ENCODE assay signal across 13 cellular contexts in genomic region chr11:114438303-114438702, GRCh38. TPM values are rescaled to one million over a fixed set of nuclear protein-coding genes. Genes with fewer than 3 reads are reported as not detected.
A peak's percentile ranks its signal among the peaks of the same experiment; 100 is the strongest.
DNase-seq lines count a peak whose midpoint lies in the region; ATAC-seq and TF ChIP-seq lines count a peak whose summit lies in the region.
"Had no signal": no experiment of that assay in that cellular context is flagged by ENCODE, and none has a peak within 500 bp of the region (broad histone marks: within the 10 kb centered on the region; RNA-seq: fewer than 3 reads in every experiment).

No MANE protein-coding gene starts in this region.

- DNase-seq in HFFc6 (no peak), T-helper 17 cell (no peak), renal cortical epithelial cell (ENCODE audit: low read depth) (peak; percentile 11), foreskin fibroblast (no peak), NCI-H345 treated with DMSO at 0.1 percent for 48 hours (lab: John Stamatoyannopoulos, UW; ENCODE audit: unreplicated experiment) (no peak), SIG-M5 (lab: John Stamatoyannopoulos, UW) (no peak)
- no peak for DNase-seq in activated effector memory CD4-positive, alpha-beta T cell treated with anti-CD3 and anti-CD28 coated beads, Interleukin-2, amount 50 U/mL, for 16 hours
- DNase-seq: activated CD4-positive, alpha-beta T cell treated with anti-CD3 and anti-CD28 coated beads for 48 hours; activated naive CD8-positive, alpha-beta T cell treated with anti-CD3 and anti-CD28 coated beads, Interleukin-2, amount 10 ng/mL, durations not matched to agents 7 days and 5 days; NCI-H2029 treated with DMSO at 0.1 percent for 48 hours; spleen had no signal

- H3K36me3 Mint-ChIP-seq in HFFc6 (ENCODE audit: low read depth) (peaks cover 13% of the 10 kb centered on the region), T-helper 17 cell (ENCODE audit: low read depth) (peaks cover 2% of the 10 kb centered on the region)
- H3K36me3 Mint-ChIP-seq: memory B cell had no signal

- H3K9me3 ChIP-seq in T-helper 17 cell (ENCODE audit: control insufficient read depth, low read length, poor library complexity, severe bottlenecking) (no peaks in the 10 kb centered on the region), iPS-15b (ENCODE audit: control insufficient read depth, insufficient read depth, low read length) (no peaks in the 10 kb centered on the region)
- H3K9me3 ChIP-seq: spleen had no signal

- no peaks in the 10 kb centered on the region for H3K27me3 Mint-ChIP-seq in HFFc6 (ENCODE audit: insufficient read depth)
- no peaks in the 10 kb centered on the region for H3K27me3 Mint-ChIP-seq in T-helper 17 cell
- H3K27me3 Mint-ChIP-seq: activated naive CD8-positive, alpha-beta T cell treated with anti-CD3 and anti-CD28 coated beads, Interleukin-2, amount 10 ng/mL, durations not matched to agents 7 days and 5 days; memory B cell had no signal

- H3K27me3 ChIP-seq in iPS-15b (ENCODE audit: control insufficient read depth, insufficient read depth, low read length) = no peaks in the 10 kb centered on the region
- H3K27me3 ChIP-seq: spleen had no signal

- peaks cover 10% of the 10 kb centered on the region for H3K4me1 ChIP-seq in iPS-15b (ENCODE audit: control insufficient read depth, insufficient read depth, low read length)

- H3K27ac Mint-ChIP-seq in HFFc6 = no peak overlapping the region; the same call in 1 of the 2 replicates
- H3K27ac Mint-ChIP-seq in T-helper 17 cell = peak overlapping the region; percentile 91

- no peak overlapping the region for H3K9ac ChIP-seq in iPS-15b (ENCODE audit: low read depth, low read length)

- H3K4me3 Mint-ChIP-seq in HFFc6 = peak overlapping the region; percentile 98; the same call in 1 of the 2 replicates
- H3K4me3 Mint-ChIP-seq in T-helper 17 cell = no peak overlapping the region

- ATAC-seq in T-helper 17 cell = no peak

- no peaks in the 10 kb centered on the region for H3K36me3 ChIP-seq in iPS-15b (ENCODE audit: control insufficient read depth, insufficient read depth, low read length)
- H3K36me3 ChIP-seq: spleen had no signal

- peak overlapping the region; percentile 94 for H3K4me3 ChIP-seq in iPS-15b (ENCODE audit: low read depth, low read length)
- no peak overlapping the region for H3K4me3 ChIP-seq in foreskin fibroblast (ENCODE audit: low read depth in 1 of 2, low read length in 2 of 2)

- H3K4me1 Mint-ChIP-seq in HFFc6 (ENCODE audit: low read depth) (peaks cover 35% of the 10 kb centered on the region), T-helper 17 cell (peaks cover 22% of the 10 kb centered on the region)

- TF ChIP-seq CTCF in HFFc6 (IDR thresholded peaks at IDR 0.05) (no peak), foreskin fibroblast (IDR thresholded peaks at IDR 0.05; ENCODE audit: low read depth, low read length) (no peak)

- H3K9me3 Mint-ChIP-seq in HFFc6 = no peaks in the 10 kb centered on the region
- H3K9me3 Mint-ChIP-seq: activated naive CD8-positive, alpha-beta T cell treated with anti-CD3 and anti-CD28 coated beads, Interleukin-2, amount 10 ng/mL, durations not matched to agents 7 days and 5 days; memory B cell had no signal

RNA-seq across cellular contexts. Expression of gene REXO2, which starts 1.0 kb away (rescaled TPM):
- total RNA-seq in HFFc6 (2021; fragmentation: NEBNext Ultra II Directional; extraction: Animal tissue kit (Norgen Biotek cat#: 25700)) = 100 to 1,000 TPM; 245 to 272 (median 255) TPM
- total RNA-seq in T-helper 17 cell (10 to 100 TPM; 30.1 to 38.9 TPM), renal cortical epithelial cell (166 and 170 TPM in 2 replicates)

RNA-seq across cellular contexts. Expression of gene RBM7, which starts 37.8 kb away (rescaled TPM):
- total RNA-seq in HFFc6 (2021; fragmentation: NEBNext Ultra II Directional; extraction: Animal tissue kit (Norgen Biotek cat#: 25700)) = 10 to 100 TPM; 35.9 to 42.3 (median 39.2) TPM
- total RNA-seq in T-helper 17 cell (10 to 100 TPM; 57.8 to 59.2 TPM), renal cortical epithelial cell (60.6 and 81.1 TPM in 2 replicates)

RNA-seq across cellular contexts. Expression of gene C11orf71, which starts 38.0 kb away (rescaled TPM):
- total RNA-seq in HFFc6 (2021; fragmentation: NEBNext Ultra II Directional; extraction: Animal tissue kit (Norgen Biotek cat#: 25700)) = 1 to 10 TPM; 2.4 to 3.8 (median 3.2) TPM
- total RNA-seq in T-helper 17 cell (1 to 10 TPM; 9.4 to 9.8 TPM), renal cortical epithelial cell (0.52 and 3.1 TPM in 2 replicates)
